Comparison of ENCODE assay signal across 8 cellular contexts in the genomic region with DNA sequence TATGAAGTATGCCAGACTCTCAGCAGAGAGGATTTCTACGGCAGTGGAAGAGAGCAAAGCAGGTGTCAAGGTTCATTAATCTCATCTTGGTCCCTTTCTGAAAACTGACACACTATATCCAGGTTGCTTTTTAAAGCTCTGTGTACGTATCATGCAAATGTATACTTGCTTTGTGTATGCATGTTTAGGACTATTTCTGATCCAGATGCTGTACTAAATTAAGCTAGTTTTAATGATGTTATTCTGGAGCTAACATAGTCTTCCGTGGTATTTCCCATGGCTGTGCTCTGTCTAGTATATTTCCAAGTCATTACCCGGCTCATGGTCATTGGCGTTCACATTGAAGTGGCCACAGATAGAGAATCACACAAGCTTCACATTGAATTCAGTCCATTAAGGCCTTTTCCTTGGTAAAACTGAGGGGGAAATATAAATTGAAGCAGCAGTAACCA. TPM values are rescaled to one million over a fixed set of nuclear protein-coding genes. Genes with fewer than 3 reads are reported as not detected.
DNase-seq lines count a peak whose midpoint lies in the region; ATAC-seq and TF ChIP-seq lines count a peak whose summit lies in the region.

No MANE protein-coding gene starts in this region.

- intact Hi-C loops in natural killer cell (cut with micrococcal nuclease) = loop anchor here (5.0 kb wide), 3 partner anchors 58 to 1273 kb away; partner anchors contain the start of gene SNX9

- peak overlapping the region; percentile 83 for H3K27ac Mint-ChIP-seq in activated naive CD8-positive, alpha-beta T cell treated with anti-CD3 and anti-CD28 coated beads, Interleukin-2, amount 10 ng/mL, durations not matched to agents 7 days and 5 days
- H3K27ac Mint-ChIP-seq in natural killer cell = peak overlapping the region; percentile 78 to 95

- H3K9me3 Mint-ChIP-seq in activated naive CD8-positive, alpha-beta T cell treated with anti-CD3 and anti-CD28 coated beads, Interleukin-2, amount 10 ng/mL, durations not matched to agents 7 days and 5 days = no peaks in the 10 kb centered on the region
- H3K9me3 Mint-ChIP-seq in natural killer cell = no peaks in the 10 kb centered on the region

- TF ChIP-seq CTCF in natural killer cell (IDR thresholded peaks at IDR 0.05) = no peak
- TF ChIP-seq CTCF in GM13977 (IDR thresholded peaks at IDR 0.05; ENCODE audit: extremely low read depth, insufficient read depth, missing control alignments) = no peak

- POLR2A ChIA-PET in activated naive CD8-positive, alpha-beta T cell treated with anti-CD3 and anti-CD28 coated beads, Interleukin-2, amount 10 ng/mL, durations not matched to agents 7 days and 5 days (lab: Charles Lee) = interaction anchor here (1.0 kb wide), 1 partner anchor 263 kb away, joined by 3 read pairs; no protein-coding TSS in a partner anchor

- in situ Hi-C loops in GM13977 (cut with MboI; ENCODE audit: low pct_unique_long_range_greater_than_20kb, low sequenced_read_pairs, unreplicated experiment) = no loop called here

- H3K36me3 Mint-ChIP-seq in activated naive CD8-positive, alpha-beta T cell treated with anti-CD3 and anti-CD28 coated beads, Interleukin-2, amount 10 ng/mL, durations not matched to agents 7 days and 5 days = no peaks in the 10 kb centered on the region
- no peaks in the 10 kb centered on the region for H3K36me3 Mint-ChIP-seq in natural killer cell

- no peak for DNase-seq in activated naive CD8-positive, alpha-beta T cell treated with anti-CD3 and anti-CD28 coated beads, Interleukin-2, amount 10 ng/mL, durations not matched to agents 7 days and 5 days
- no peak for DNase-seq in natural killer cell
- no peak for DNase-seq in GM13977 (ENCODE audit: low spot score)
- DNase-seq in NK-92 treated with Interleukin-12 subunit alpha and Interleukin-12 subunit beta, amount 100 ng/mL, for 24 hours (lab: John Stamatoyannopoulos, UW) = no peak
- no peak for DNase-seq in GF-D8 (lab: John Stamatoyannopoulos, UW)
- no peak for DNase-seq in SKM-1 treated with dmso at 0.1 percent for 144 hours (lab: John Stamatoyannopoulos, UW; ENCODE audit: unreplicated experiment)

- ATAC-seq in GM18870 (IDR thresholded peaks at IDR 0.05; ENCODE audit: unreplicated experiment) (peak; percentile 0), HG02885 (IDR thresholded peaks at IDR 0.05; ENCODE audit: poor library complexity, unreplicated experiment) (peak; percentile 22), natural killer cell (peak in 1 of 3 donors; percentile 16)
- ATAC-seq in activated naive CD8-positive, alpha-beta T cell treated with anti-CD3 and anti-CD28 coated beads, Interleukin-2, amount 10 ng/mL, durations not matched to agents 7 days and 5 days (ENCODE audit: low read depth) = peak; percentile 1

- H3K4me1 Mint-ChIP-seq in activated naive CD8-positive, alpha-beta T cell treated with anti-CD3 and anti-CD28 coated beads, Interleukin-2, amount 10 ng/mL, durations not matched to agents 7 days and 5 days = peaks cover 52% of the 10 kb centered on the region
- peaks cover 21 to 39% of the 10 kb centered on the region in 2 donors for H3K4me1 Mint-ChIP-seq in natural killer cell

- H3K4me3 Mint-ChIP-seq in activated naive CD8-positive, alpha-beta T cell treated with anti-CD3 and anti-CD28 coated beads, Interleukin-2, amount 10 ng/mL, durations not matched to agents 7 days and 5 days = peak overlapping the region; percentile 69
- H3K4me3 Mint-ChIP-seq in natural killer cell = peak overlapping the region; percentile 83

- peaks cover 3% of the 10 kb centered on the region for H3K27me3 Mint-ChIP-seq in activated naive CD8-positive, alpha-beta T cell treated with anti-CD3 and anti-CD28 coated beads, Interleukin-2, amount 10 ng/mL, durations not matched to agents 7 days and 5 days
- H3K27me3 Mint-ChIP-seq in natural killer cell (ENCODE audit: low read depth in 2 of 2) = peaks cover under 1 to 8% of the 10 kb centered on the region in 2 donors

RNA-seq across cellular contexts. Expression of gene SNX9, which starts 59.1 kb away (rescaled TPM):
- 10 to 100 TPM; 14.8 to 15.2 TPM for total RNA-seq in activated naive CD8-positive, alpha-beta T cell treated with anti-CD3 and anti-CD28 coated beads, Interleukin-2, amount 10 ng/mL, durations not matched to agents 7 days and 5 days
- 1 to 10 TPM; 6.0 to 9.7 (median 7.3) TPM for total RNA-seq in natural killer cell
